In genomic region chr4:168491563-168491962, GRCh38 we compare ENCODE assay signal across 18 cellular contexts. TPM values are rescaled to one million over a fixed set of nuclear protein-coding genes. Genes with fewer than 3 reads are reported as not detected.
A peak's percentile ranks its signal among the peaks of the same experiment; 100 is the strongest.
DNase-seq lines count a peak whose midpoint lies in the region; ATAC-seq, FAIRE-seq and TF ChIP-seq lines count a peak whose summit lies in the region.
"Had no signal": no experiment of that assay in that cellular context is flagged by ENCODE, and none has a peak within 500 bp of the region (broad histone marks: within the 10 kb centered on the region; RNA-seq: fewer than 3 reads in every experiment).

No MANE protein-coding gene starts in this region.

- no peak overlapping the region for H2BK120ac ChIP-seq in IMR-90 (ENCODE audit: low read depth, low read length)

- no peak for TF ChIP-seq CTCF in D721Med (IDR thresholded peaks at IDR 0.05; ENCODE audit: insufficient read depth, missing control alignments)
- no peak for TF ChIP-seq CTCF in IMR-90 (conservative IDR thresholded peaks at IDR 0.05; ENCODE audit: low read depth, low read length)
- no peak for TF ChIP-seq CTCF in K562 (IDR thresholded peaks at IDR 0.05 in 2 of 3, conservative IDR thresholded peaks at IDR 0.05 in 1 of 3; ENCODE audit: insufficient read depth in 2 of 3, low read depth in 1 of 3, low read length in 3 of 3)

- no CpG with 5 or more reads among the region's 2 CpGs for WGBS in IMR-90 (ENCODE audit: extremely low coverage in 2 of 2, insufficient read length in 1 of 2), 2 experiments
- 4% methylated on average over 2 of the region's 2 CpGs for WGBS in K562 (ENCODE audit: insufficient coverage, low coverage, missing lambda C conversion rate)

- H3K18ac ChIP-seq in IMR-90 (ENCODE audit: low read depth, low read length): no peak overlapping the region

- H3K36me3 ChIP-seq in IMR-90 (ENCODE audit: control insufficient read depth, insufficient read depth, low read length) (no peaks in the 10 kb centered on the region), K562 (ENCODE audit: control insufficient read depth, insufficient read depth, low read length) (no peaks in the 10 kb centered on the region)
- H3K36me3 ChIP-seq: BLaER1 had no signal

- H3K4me1 ChIP-seq in IMR-90 (ENCODE audit: control insufficient read depth, insufficient read depth, low read length) (peaks cover 10% of the 10 kb centered on the region), K562 (replicated peaks in 1 of 2; ENCODE audit: control insufficient read depth in 2 of 2, insufficient read depth in 2 of 2, low read length in 2 of 2) (peaks cover 0 to 3% of the 10 kb centered on the region in 2 experiments; a peak in 2 of 5 replicates)
- H3K4me1 ChIP-seq: Caco-2 had no signal

- H3K27ac ChIP-seq in IMR-90 (ENCODE audit: insufficient read depth, low read length): no peak overlapping the region
- H3K27ac ChIP-seq in K562 (ENCODE audit: extremely low read depth, low read depth, low read length): no peak overlapping the region
- H3K27ac ChIP-seq: BLaER1, C4-2B, GM23248 had no signal

- no peak overlapping the region for H3K56ac ChIP-seq in IMR-90 (ENCODE audit: extremely low read depth, insufficient read depth, low read length)

- no peak overlapping the region for H4K91ac ChIP-seq in IMR-90 (ENCODE audit: insufficient read depth, low read depth, low read length)

- no peak overlapping the region for H2AFZ ChIP-seq in IMR-90 (replicated peaks; ENCODE audit: low read length, poor library complexity)
- H2AFZ ChIP-seq in K562 (ENCODE audit: low read depth, low read length): no peak overlapping the region
- H2AFZ ChIP-seq: GM23248 had no signal

- H2AK5ac ChIP-seq in IMR-90 (ENCODE audit: low read depth, low read length): no peak overlapping the region

- H4K20me1 ChIP-seq in IMR-90 (ENCODE audit: insufficient read depth, low read length): no peaks in the 10 kb centered on the region
- no peaks in the 10 kb centered on the region for H4K20me1 ChIP-seq in K562 (replicated peaks; ENCODE audit: control insufficient read depth, insufficient read depth, low read length)
- H4K20me1 ChIP-seq: BLaER1 had no signal

- TF ChIP-seq POLR2A in IMR-90 (IDR thresholded peaks at IDR 0.05; ENCODE audit: low read depth, low read length) (no peak), K562 (conservative IDR thresholded peaks at IDR 0.05) (no peak)

- H3K27me3 ChIP-seq in IMR-90 (ENCODE audit: control insufficient read depth, insufficient read depth, low read length) (no peaks in the 10 kb centered on the region), K562 (ENCODE audit: control insufficient read depth in 2 of 2, insufficient read depth in 2 of 2, low read length in 2 of 2) (no peaks in the 10 kb centered on the region)
- H3K27me3 ChIP-seq: BLaER1 had no signal

- no peak overlapping the region for H4K8ac ChIP-seq in IMR-90 (ENCODE audit: low read depth in 2 of 2, low read length in 2 of 2)

- ATAC-seq in IMR-90 (ENCODE audit: low read depth) (no peak), K562 (no peak), HG03159 (IDR thresholded peaks at IDR 0.05; ENCODE audit: unreplicated experiment) (no peak)
- ATAC-seq: CD8-positive, alpha-beta T cell had no signal

- dilution Hi-C loops in IMR-90 (cut with HindIII; ENCODE audit: low sequenced_read_pairs, unreplicated experiment): no loop called here

- BruUV-seq in IMR-90 (replicated peaks; lab: Mats Ljungman, UMichigan): no TSS peak
- no TSS peak for BruUV-seq in K562 (replicated peaks; lab: Mats Ljungman, UMichigan)

- H4K5ac ChIP-seq in IMR-90 (ENCODE audit: low read depth, low read length): no peak overlapping the region

- no peak overlapping the region for H3K14ac ChIP-seq in IMR-90 (replicated peaks; ENCODE audit: low read depth, low read length)

- H3K79me1 ChIP-seq in IMR-90 (ENCODE audit: low read depth in 1 of 2, low read length in 2 of 2): no peaks in the 10 kb centered on the region

- no peak overlapping the region for H2BK15ac ChIP-seq in IMR-90 (ENCODE audit: low read depth, low read length)

- H2BK20ac ChIP-seq in IMR-90 (ENCODE audit: low read depth, low read length): no peak overlapping the region

- no peak overlapping the region for H2BK5ac ChIP-seq in IMR-90 (ENCODE audit: low read depth, low read length, poor library complexity, severe bottlenecking)

- POLR2A ChIA-PET in IMR-90 (lab: Charles Lee; ENCODE audit: unreplicated experiment) (no interaction called here), K562 (lab: Yijun Ruan, JAX) (no interaction called here)

- peaks cover 11% of the 10 kb centered on the region for H3K9me1 ChIP-seq in IMR-90 (ENCODE audit: insufficient read depth, low read length)
- no peaks in the 10 kb centered on the region for H3K9me1 ChIP-seq in K562 (ENCODE audit: control insufficient read depth, insufficient read depth, low read length)

- H3K4me3 ChIP-seq in IMR-90 (ENCODE audit: insufficient read depth, low read depth, low read length): no peak overlapping the region
- H3K4me3 ChIP-seq in K562: no peak overlapping the region
- H3K4me3 ChIP-seq: BLaER1, GM23248 had no signal

- intact Hi-C loops in IMR-90 (cut with micrococcal nuclease) (no loop called here), K562 (cut with micrococcal nuclease) (no loop called here)

- no peak for TF ChIP-seq RAD21 in IMR-90 (IDR thresholded peaks at IDR 0.05; ENCODE audit: low read length)
- no peak for TF ChIP-seq RAD21 in K562 (CRISPR knock-in tag; conservative IDR thresholded peaks at IDR 0.05 in 1 of 2, IDR thresholded peaks at IDR 0.05 in 1 of 2)

- H3K9me3 ChIP-seq in IMR-90 (ENCODE audit: control insufficient read depth, insufficient read depth, low read length) (no peaks in the 10 kb centered on the region), K562 (replicated peaks; ENCODE audit: control insufficient read depth, insufficient read depth, low read depth, low read length) (no peaks in the 10 kb centered on the region)
- H3K9me3 ChIP-seq: BLaER1, Caco-2 had no signal

- DNase-seq in D721Med (ENCODE audit: insufficient read length, low spot score): no peak
- DNase-seq in IMR-90: no peak
- no peak for DNase-seq in K562 (ENCODE audit: extremely low read depth in 1 of 4, low spot score in 3 of 4)
- no peak for DNase-seq in amygdala (lab: John Stamatoyannopoulos, UW)
- DNase-seq in cerebellum (ENCODE audit: low spot score): no peak
- DNase-seq: Caco-2; CD4-positive, CD25-positive, alpha-beta regulatory T cell; CD8-positive, alpha-beta T cell; DMS 273 treated with DMSO at 0.1 percent for 48 hours; DMS79; GM23248; H7; HCEC 1CT had no signal

- CTCF ChIA-PET in IMR-90 (lab: Yijun Ruan, JAX): no interaction called here
- CTCF ChIA-PET in K562 (lab: Yijun Ruan, JAX; ENCODE audit: low intra/inter-chr PET ratio): no interaction called here

- H3K4ac ChIP-seq in IMR-90 (ENCODE audit: low read depth, low read length): no peak overlapping the region

- no peak overlapping the region for H2AK9ac ChIP-seq in IMR-90 (replicated peaks; ENCODE audit: low read depth, low read length, poor library complexity)

- in situ Hi-C loops in IMR-90 (cut with MboI; ENCODE audit: low sequenced_read_pairs) (no loop called here), K562 (cut with MboI) (no loop called here)

- H3K4me2 ChIP-seq in IMR-90 (ENCODE audit: low read depth, low read length) (no peak overlapping the region), K562 (ENCODE audit: insufficient read depth, low read length) (no peak overlapping the region)
- H3K4me2 ChIP-seq: BLaER1 had no signal

- no peak overlapping the region for H3K9ac ChIP-seq in IMR-90 (ENCODE audit: low read depth, low read length)
- no peak overlapping the region for H3K9ac ChIP-seq in K562 (ENCODE audit: insufficient read depth in 1 of 2, low read depth in 2 of 2, low read length in 2 of 2)
- H3K9ac ChIP-seq: BLaER1, GM23248 had no signal

- TF ChIP-seq EP300 in K562 (IDR thresholded peaks at IDR 0.05; ENCODE audit: low read length): no peak

- H3K79me2 ChIP-seq in K562 (ENCODE audit: control insufficient read depth, insufficient read depth, low read length): no peaks in the 10 kb centered on the region

- H3K23ac ChIP-seq in IMR-90 (ENCODE audit: low read depth, low read length): no peak overlapping the region

- peak; percentile 29 for FAIRE-seq in D721Med (lab: Jason Lieb, UNC)
- FAIRE-seq in K562 (lab: Jason Lieb, UNC): no peak
- FAIRE-seq: GM19239, H1 had no signal

RNA-seq across cellular contexts. Expression of gene PALLD, which starts 5.3 kb away (rescaled TPM):
- 91.9 and 112 TPM in 2 replicates for total RNA-seq in IMR-90 (2012; rRNA removed)
- 71.0 and 91.0 TPM in 2 replicates for polyA plus RNA-seq in IMR-90 (2012; rRNA removed)
- 44.9 and 48.4 TPM in 2 replicates for polyA plus RNA-seq in IMR-90 (2012; cell fraction: cytosol; rRNA removed)
- polyA plus RNA-seq in IMR-90 (2012; cell fraction: nucleus; rRNA removed; ENCODE audit: low replicate concordance): 75.8 and 98.2 TPM in 2 replicates
- not detected in 2 replicates for total RNA-seq in K562 (2011; cell fraction: chromatin; rRNA removed; ENCODE audit: low replicate concordance)
- not detected in 2 replicates for total RNA-seq in K562 (2011; cell fraction: nucleolus; rRNA removed)
- total RNA-seq in K562 (2011; cell fraction: nucleoplasm; rRNA removed): not detected in 2 replicates
- total RNA-seq in K562 (2014; rRNA removed): 0.09 TPM in 1 of 2 replicates, not detected in the other
- total RNA-seq in K562 (2014; rRNA removed; fragmentation: Illumina TruSeq; extraction: Trizol): not detected in 2 replicates
- not detected in 2 replicates for total RNA-seq in K562 (2015; rRNA removed; fragmentation: Illumina TruSeq; extraction: Trizol)
- 0.35 and 0.89 TPM in 2 replicates for total RNA-seq in K562 (2021)
- 0.03 TPM in 1 of 2 replicates, not detected in the other for polyA plus RNA-seq in K562 (2011; rRNA removed)
- 0.03 TPM in 1 of 2 replicates, not detected in the other for polyA plus RNA-seq in K562 (2011; cell fraction: cytosol; rRNA removed)
- polyA plus RNA-seq in K562 (2011; cell fraction: nucleus; rRNA removed): 0.31 TPM in 1 of 2 replicates, not detected in the other
- 0.12 and 0.33 TPM in 2 replicates for polyA plus RNA-seq in K562 (2012)
- not detected in 2 replicates for polyA plus RNA-seq in K562 (2014; fragmentation: Illumina TruSeq; extraction: Trizol)
- under 1 TPM; 0.01 to 0.18 TPM for polyA plus RNA-seq in K562 (2014; fragmentation: Nextera tagmentation; extraction: Ambion mirVana)
- 0.01 TPM in 1 of 2 replicates, not detected in the other for polyA plus RNA-seq in K562 (2014; rRNA removed)
- 0.11 TPM in 1 of 2 replicates, not detected in the other for polyA minus RNA-seq in K562 (2011; rRNA and poly(A)+ RNA removed)
- polyA minus RNA-seq in K562 (2011; cell fraction: cytosol; rRNA and poly(A)+ RNA removed): 0.73 TPM in 1 of 2 replicates, not detected in the other
- polyA minus RNA-seq in K562 (2011; cell fraction: nucleus; rRNA and poly(A)+ RNA removed): 0.27 TPM in 1 of 2 replicates, not detected in the other
- 37.3 TPM for total RNA-seq in cerebellum
- total RNA-seq: CD8-positive, alpha-beta T cell had no signal

RNA-seq across cellular contexts. Expression of gene DDX60L, which starts 11.3 kb away (rescaled TPM):
- total RNA-seq in IMR-90 (2012; rRNA removed) (9.5 and 11.9 TPM in 2 replicates), K562 (2014; rRNA removed) (1.2 and 2.0 TPM in 2 replicates), K562 (2014; rRNA removed; fragmentation: Illumina TruSeq; extraction: Trizol) (2.9 and 3.9 TPM in 2 replicates), K562 (2015; rRNA removed; fragmentation: Illumina TruSeq; extraction: Trizol) (2.8 and 3.3 TPM in 2 replicates), K562 (2021) (2.3 and 2.6 TPM in 2 replicates), cerebellum (7.3 TPM)
- polyA plus RNA-seq in IMR-90 (2012; rRNA removed) (4.3 and 6.4 TPM in 2 replicates), K562 (2011; rRNA removed) (0.24 and 0.40 TPM in 2 replicates), K562 (2014; fragmentation: Illumina TruSeq; extraction: Trizol) (2.9 and 3.0 TPM in 2 replicates), K562 (2014; fragmentation: Nextera tagmentation; extraction: Ambion mirVana) (1 to 10 TPM; 1.3 to 2.5 TPM), K562 (2014; rRNA removed) (1.8 and 3.0 TPM in 2 replicates)
- 1.1 and 2.7 TPM in 2 replicates for polyA plus RNA-seq in IMR-90 (2012; cell fraction: cytosol; rRNA removed)
- polyA plus RNA-seq in IMR-90 (2012; cell fraction: nucleus; rRNA removed; ENCODE audit: low replicate concordance): 2.2 and 26.7 TPM in 2 replicates
- total RNA-seq in K562 (2011; cell fraction: chromatin; rRNA removed; ENCODE audit: low replicate concordance): 1.5 and 3.8 TPM in 2 replicates
- total RNA-seq in K562 (2011; cell fraction: nucleolus; rRNA removed): 0.50 and 1.1 TPM in 2 replicates
- 1.9 and 2.1 TPM in 2 replicates for total RNA-seq in K562 (2011; cell fraction: nucleoplasm; rRNA removed)
- polyA plus RNA-seq in K562 (2011; cell fraction: cytosol; rRNA removed): 0.09 and 0.22 TPM in 2 replicates
- 0.23 and 0.29 TPM in 2 replicates for polyA plus RNA-seq in K562 (2011; cell fraction: nucleus; rRNA removed)
- polyA plus RNA-seq in K562 (2012): 2.3 and 7.1 TPM in 2 replicates
- 0.24 and 0.35 TPM in 2 replicates for polyA minus RNA-seq in K562 (2011; rRNA and poly(A)+ RNA removed)
- polyA minus RNA-seq in K562 (2011; cell fraction: cytosol; rRNA and poly(A)+ RNA removed): not detected in 2 replicates
- polyA minus RNA-seq in K562 (2011; cell fraction: nucleus; rRNA and poly(A)+ RNA removed): 0.11 and 0.40 TPM in 2 replicates

Comparison
In these comparisons a context has a peak if more than half of its experiments do, and no peak if none do; other contexts are left out.
1. RNA of gene PALLD, which starts 5.3 kb away (total RNA-seq): 91.9 to 112 TPM in IMR-90 and 37.3 TPM in cerebellum (single experiment); 0.09 to 0.89 TPM in K562; every median in the first group is over 10 times any median in the second.